In genomic region chr13:91674347-91674746, GRCh38 we compare ENCODE assay signal across 1 cellular context.
A peak's percentile ranks its signal among the peaks of the same experiment; 100 is the strongest.
TF ChIP-seq lines count a peak whose summit lies in the region.
"Not testable (repeated sequence)": the region's sequence is repeated elsewhere in the genome, so short reads cannot be mapped to it uniquely, and the experiment has no call there.

No MANE protein-coding gene starts in this region.

TF ChIP-seq in K562, 482 proteins besides CTCF, POLR2A, EP300 and RAD21 (continued from another document):
- TF ChIP-seq TCF15 (CRISPR knock-in tag; IDR thresholded peaks at IDR 0.05) (peak; percentile 87; the same call in 1 of the 2 replicates), SRF (CRISPR knock-in tag; IDR thresholded peaks at IDR 0.05) (peak in 1 of 2 experiments; percentile 72; a peak in 1 of 4 replicates), KLF6 (CRISPR knock-in tag; IDR thresholded peaks at IDR 0.05; ENCODE audit: borderline replicate concordance) (peak; percentile 53; the same call in 1 of the 2 replicates), NFIX (CRISPR knock-in tag; IDR thresholded peaks at IDR 0.05; ENCODE audit: low read depth) (peak; percentile 88), PHTF2 (CRISPR knock-in tag; IDR thresholded peaks at IDR 0.05) (peak; percentile 91), MYC (CRISPR knock-in tag; IDR thresholded peaks at IDR 0.05; ENCODE audit: borderline replicate concordance, low read depth) (0 out of 2 replicates have a peak, but pooled peaks have one; percentile 19), ZBTB11 (CRISPR knock-in tag; IDR thresholded peaks at IDR 0.05) (peak in 1 of 3 experiments; percentile 74; a peak in 2 of 6 replicates), CREB5 (CRISPR knock-in tag; IDR thresholded peaks at IDR 0.05) (peak; percentile 47; the same call in 1 of the 2 replicates), FOXJ2 (tag; IDR thresholded peaks at IDR 0.05) (0 out of 2 replicates have a peak, but pooled peaks have one; percentile 27), HOMEZ (CRISPR knock-in tag; IDR thresholded peaks at IDR 0.05) (peak; percentile 70; the same call in 1 of the 2 replicates), MTF1 (CRISPR knock-in tag; IDR thresholded peaks at IDR 0.05; ENCODE audit: borderline replicate concordance) (peak; percentile 91)
- TF ChIP-seq MYC (IDR thresholded peaks at IDR 0.05; ENCODE audit: low read depth, low read length): not testable (repeated sequence)
